In the genomic region with DNA sequence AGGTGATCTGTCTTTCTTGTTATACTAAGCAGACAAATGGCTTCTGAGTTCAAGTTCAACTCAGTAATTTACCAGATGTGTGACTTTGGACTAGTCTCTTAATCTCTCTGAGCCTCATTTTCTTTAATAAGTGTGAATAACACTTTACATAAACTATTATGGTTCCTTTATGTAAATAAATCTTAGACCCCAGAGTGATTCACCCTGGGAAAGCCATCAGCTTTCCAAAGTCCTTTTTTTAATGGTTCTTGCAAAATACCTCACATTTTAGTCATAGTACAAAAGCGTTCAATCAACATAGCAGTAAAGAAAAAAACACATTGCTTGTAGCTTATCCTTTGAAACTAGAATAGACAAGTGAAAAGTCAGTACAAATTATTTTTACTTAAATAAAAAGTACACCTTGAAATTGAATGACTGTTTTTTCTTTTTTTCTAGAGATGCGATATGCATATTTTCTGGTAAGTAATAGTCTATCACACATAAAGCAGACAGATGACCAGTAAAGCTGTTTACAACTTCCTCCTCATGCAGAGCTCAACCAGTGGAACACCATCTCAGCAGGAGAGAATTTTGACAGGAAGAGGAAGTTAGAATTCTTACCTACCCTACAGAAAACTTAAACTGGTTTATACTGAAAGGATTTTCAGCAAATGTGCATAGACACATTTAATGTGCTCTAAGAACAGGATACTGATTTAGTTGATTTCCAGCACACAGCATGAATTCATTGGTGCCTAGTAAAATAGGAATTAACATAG, we compare ENCODE assay signal across 29 cellular contexts.
DNase-seq lines count a peak whose midpoint lies in the region; ATAC-seq and TF ChIP-seq lines count a peak whose summit lies in the region.
"Had no signal": no experiment of that assay in that cellular context is flagged by ENCODE, and none has a peak within 500 bp of the region (broad histone marks: within the 10 kb centered on the region; RNA-seq: fewer than 3 reads in every experiment).

No MANE protein-coding gene starts in this region.

- peaks cover 61% of the 10 kb centered on the region for H3K27me3 ChIP-seq in OCI-LY3 (ENCODE audit: low read depth, low read length)
- H3K27me3 ChIP-seq: cardiac muscle cell, MG63, ovary had no signal

- no peak overlapping the region for H2AFZ ChIP-seq in OCI-LY3 (ENCODE audit: low read depth, low read length)
- H2AFZ ChIP-seq: GM23338 had no signal

- H4K20me1 ChIP-seq in OCI-LY3 (ENCODE audit: insufficient read depth, low read length): peaks cover 2% of the 10 kb centered on the region; the same call in 1 of the 2 replicates

- H3K79me2 ChIP-seq in OCI-LY3 (ENCODE audit: low read length): no peaks in the 10 kb centered on the region

- peaks cover 11% of the 10 kb centered on the region; the same call in 1 of the 2 replicates for H3K9me3 ChIP-seq in OCI-LY3 (ENCODE audit: insufficient read depth, low read length)
- H3K9me3 ChIP-seq: MG63, ovary had no signal

- no peak overlapping the region; the same call in 1 of the 2 replicates for H3K27ac ChIP-seq in OCI-LY3 (ENCODE audit: low read length)
- H3K27ac ChIP-seq: cardiac muscle cell, ovary, RWPE1, SK-N-MC had no signal

- peak overlapping the region; percentile 37 for H3K4me2 ChIP-seq in OCI-LY3 (ENCODE audit: low read length)
- H3K4me2 ChIP-seq: GM23338 had no signal

- in situ Hi-C loops in KBM-7 (cut with MboI; ENCODE audit: low pct_unique_long_range_greater_than_20kb, low sequenced_read_pairs): no loop called here

- H3K9ac ChIP-seq in OCI-LY3 (ENCODE audit: low read length): no peak overlapping the region

- no peak for ATAC-seq in HG03571 (IDR thresholded peaks at IDR 0.05; ENCODE audit: unreplicated experiment)
- ATAC-seq in HG03521 (IDR thresholded peaks at IDR 0.05; ENCODE audit: unreplicated experiment): no peak
- ATAC-seq: GM23338; left cardiac atrium; stimulated activated effector memory CD8-positive, alpha-beta T cell treated with anti-CD3 and anti-CD28 coated beads, Interleukin-12 subunit alpha, Interleukin-12 subunit beta, amount 100 ng/mL, for 72 hours had no signal

- DNase-seq in KBM-7: peak; percentile 65
- DNase-seq in astrocyte of the hippocampus (ENCODE audit: low read depth, low spot score): peak; percentile 74
- peak; percentile 9 for DNase-seq in stromal cell of bone marrow (ENCODE audit: low read depth)
- DNase-seq in NCI-H510A (lab: John Stamatoyannopoulos, UW): no peak
- DNase-seq: activated CD4-positive, alpha-beta T cell treated with anti-CD3 and anti-CD28 coated beads for 4 hours; activated T-cell treated with anti-CD3 and anti-CD28 coated beads for 4 hours; amygdala; DMS79; effector CD4-positive, alpha-beta T cell; GDM1; HFFc6; hippocampal formation; left cardiac atrium; NCI-H1436; NCI-H2081; NCI-H2227 treated with DMSO at 0.1 percent for 48 hours; NCI-H526 treated with DMSO at 0.1 percent for 48 hours; nephron progenitor cell; ovary; trophoblast cell had no signal

- peaks cover 26% of the 10 kb centered on the region for H3K4me1 ChIP-seq in OCI-LY3 (ENCODE audit: low read length)

- H3K4me3 ChIP-seq in OCI-LY3 (ENCODE audit: low read length): 0 out of 2 replicates have a peak overlapping the region, but pooled peaks have one; percentile 9
- H3K4me3 ChIP-seq: cardiac muscle cell, GM23338, MG63, ovary, SK-N-MC had no signal

- no peak for TF ChIP-seq CTCF in OCI-LY3 (IDR thresholded peaks at IDR 0.05; ENCODE audit: low read depth, low read length)

- peaks cover 2% of the 10 kb centered on the region for H3K36me3 ChIP-seq in OCI-LY3 (replicated peaks; ENCODE audit: low read depth, low read length)
- H3K36me3 ChIP-seq: cardiac muscle cell, MG63, ovary had no signal
